In the genomic region with DNA sequence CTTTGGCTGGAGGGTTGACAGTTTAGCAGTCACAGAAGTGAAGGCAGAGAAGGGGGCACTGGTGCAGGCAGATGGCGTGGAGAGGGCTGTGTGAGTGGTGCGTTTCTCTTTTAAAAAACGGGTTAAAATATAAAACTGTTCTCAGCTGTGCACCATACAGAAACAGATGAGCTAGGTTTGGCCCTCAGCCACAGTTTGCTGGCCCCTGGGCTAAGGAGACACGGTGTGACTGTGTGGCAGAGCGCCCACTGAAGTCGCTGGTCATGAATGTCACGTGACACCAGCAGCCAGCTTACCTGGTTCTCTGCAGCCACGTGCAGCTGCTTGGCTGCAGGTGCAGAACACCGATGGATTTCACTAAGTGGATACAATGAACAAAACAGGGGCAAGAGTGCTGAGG, we compare ENCODE assay signal across 13 cellular contexts.
"Had no signal": no experiment of that assay in that cellular context is flagged by ENCODE, and none has a peak within 500 bp of the region (broad histone marks: within the 10 kb centered on the region; RNA-seq: fewer than 3 reads in every experiment).

No MANE protein-coding gene starts in this region.

- H3K27me3 Mint-ChIP-seq: naive thymus-derived CD4-positive, alpha-beta T cell; T-cell had no signal

- H3K9me3 Mint-ChIP-seq: T-cell had no signal

- DNase-seq: activated CD4-positive, alpha-beta T cell treated with anti-CD3 and anti-CD28 coated beads, Interleukin-2, amount 50 U/mL, for 48 hours; activated gamma-delta T cell; activated T-cell treated with anti-CD3 and anti-CD28 coated beads, Interleukin-2, amount 50 U/mL, for 1 hour; anterior cingulate cortex; brain microvascular endothelial cell; mucosa of descending colon; naive thymus-derived CD4-positive, alpha-beta T cell; retina; stimulated activated CD4-positive, alpha-beta T cell treated with anti-CD3 and anti-CD28 coated beads, Interleukin-12 subunit alpha, Interleukin-12 subunit beta, amount 100 ng/mL, for 4 hours; stimulated activated CD4-positive, alpha-beta T cell treated with anti-CD3 and anti-CD28 coated beads, Interleukin-2, amount 100 ng/mL, for 24 hours; stimulated activated naive CD4-positive, alpha-beta T cell; uterus had no signal

- H3K27ac Mint-ChIP-seq: T-cell had no signal

- H3K4me3 Mint-ChIP-seq: naive thymus-derived CD4-positive, alpha-beta T cell had no signal
